ENCODE assay signal across 14 cellular contexts in genomic region chr7:45073031-45073842, GRCh38. TPM values are rescaled to one million over a fixed set of nuclear protein-coding genes. Genes with fewer than 3 reads are reported as not detected.
DNase-seq lines count a peak whose midpoint lies in the region; ATAC-seq, FAIRE-seq and TF ChIP-seq lines count a peak whose summit lies in the region.
"Had no signal": no experiment of that assay in that cellular context is flagged by ENCODE, and none has a peak within 500 bp of the region (broad histone marks: within the 10 kb centered on the region; RNA-seq: fewer than 3 reads in every experiment).

No MANE protein-coding gene starts in this region.

- DNase-seq in CD1c-positive myeloid dendritic cell (ENCODE audit: extremely low spot score) = peak; percentile 11
- DNase-seq in H9 = no peak
- DNase-seq in amniotic epithelial cell (ENCODE audit: low read depth) = peak; percentile 21
- DNase-seq in mesenteric fat pad (ENCODE audit: low spot score) = peak; percentile 79
- no peak for DNase-seq in stimulated activated CD4-positive, alpha-beta T cell treated with anti-CD3 and anti-CD28 coated beads, Interleukin-2, amount 100 ng/mL, for 24 hours
- DNase-seq in pancreas = no peak
- DNase-seq in dermis blood vessel endothelial cell = no peak
- DNase-seq: gastrocnemius medialis; NCI-H2227 treated with DMSO at 0.1 percent for 48 hours; ovary; RPMI8226; stimulated activated CD4-positive, alpha-beta T cell treated with anti-CD3 and anti-CD28 coated beads, Interleukin-4, amount 100 ng/mL, for 24 hours had no signal

- H3K27ac Mint-ChIP-seq in H9 = peak overlapping the region; percentile 22 to 91 (median 41); a peak in 5 of 7 replicates

- H2BK15ac ChIP-seq in H9 (ENCODE audit: low read depth, low read length) = no peak overlapping the region

- H3K23ac ChIP-seq in H9 (ENCODE audit: insufficient read length, low read depth, low read length) = no peak overlapping the region

- H4K91ac ChIP-seq in H9 (ENCODE audit: insufficient read length, low read depth, low read length) = no peak overlapping the region

- H4K5ac ChIP-seq in H9 (ENCODE audit: insufficient read length, low read depth, low read length) = no peak overlapping the region

- H3K4me3 Mint-ChIP-seq in H9 = no peak overlapping the region

- WGBS in H9 (ENCODE audit: extremely low coverage, insufficient read length, low lambda C conversion rate) = no CpG with 5 or more reads among the region's 19 CpGs
- 87 to 91% methylated on average over 17 to 19 of the region's 19 CpGs for WGBS in pancreas, 2 donors

- H3K4me1 ChIP-seq in H9 (ENCODE audit: insufficient read depth, low read length) = no peaks in the 10 kb centered on the region
- H3K4me1 ChIP-seq in pancreas = no peaks in the 10 kb centered on the region
- H3K4me1 ChIP-seq: gastrocnemius medialis had no signal

- H3K27ac ChIP-seq in H9 (ENCODE audit: insufficient read length, low read depth, low read length) (no peak overlapping the region), pancreas (no peak overlapping the region)
- H3K27ac ChIP-seq: gastrocnemius medialis, left lung, ovary had no signal

- no peak overlapping the region for H2BK20ac ChIP-seq in H9 (ENCODE audit: low read depth, low read length, poor library complexity, severe bottlenecking)

- H4K8ac ChIP-seq in H9 (replicated peaks; ENCODE audit: insufficient read length, low read depth, low read length) = no peak overlapping the region

- peaks cover 0 to 7% of the 10 kb centered on the region in 2 experiments; a peak in 1 of 4 replicates for H3K4me1 Mint-ChIP-seq in H9

- no peak overlapping the region for H2BK5ac ChIP-seq in H9 (ENCODE audit: insufficient read length, low read length)

- H3K27me3 Mint-ChIP-seq in H9 (ENCODE audit: low read depth) = no peaks in the 10 kb centered on the region

- TF ChIP-seq CTCF in H9 (conservative IDR thresholded peaks at IDR 0.05) = peak; percentile 17; the same call in 1 of the 3 replicates
- TF ChIP-seq CTCF in pancreas (IDR thresholded peaks at IDR 0.05) = no peak

- no peak overlapping the region for H3K9ac ChIP-seq in H9 (ENCODE audit: extremely low read depth, insufficient read length, low read length)

- no peak for FAIRE-seq in pancreas (lab: Jason Lieb, UNC)

- no peaks in the 10 kb centered on the region for H3K27me3 ChIP-seq in H9 (ENCODE audit: insufficient read depth, low read length)
- H3K27me3 ChIP-seq in pancreas = no peaks in the 10 kb centered on the region
- H3K27me3 ChIP-seq: gastrocnemius medialis, left lung, ovary had no signal

- no peak overlapping the region for H3K18ac ChIP-seq in H9 (ENCODE audit: insufficient read length, low read depth, low read length)

- H3K79me1 ChIP-seq in H9 (ENCODE audit: insufficient read depth, low read depth, low read length, poor library complexity, severe bottlenecking) = no peaks in the 10 kb centered on the region

- no peak for ATAC-seq in HG03196 (IDR thresholded peaks at IDR 0.05; ENCODE audit: unreplicated experiment)
- ATAC-seq in pancreas = no peak
- ATAC-seq: gastrocnemius medialis, left lung had no signal

- H2AFZ ChIP-seq in H9 (ENCODE audit: low read length) = no peak overlapping the region

- H3K79me2 ChIP-seq in H9 (ENCODE audit: insufficient read depth, low read length) = no peaks in the 10 kb centered on the region

- no peak overlapping the region for H2BK120ac ChIP-seq in H9 (ENCODE audit: low read depth, low read length, poor library complexity, severe bottlenecking)

- no peak overlapping the region for H3K4me2 ChIP-seq in H9 (ENCODE audit: insufficient read depth, insufficient read length, low read length)

- no peak overlapping the region for H2BK12ac ChIP-seq in H9 (ENCODE audit: insufficient read length, low read depth, low read length)

- no peak overlapping the region for H2AK5ac ChIP-seq in H9 (ENCODE audit: insufficient read length, low read length)

- H3K4ac ChIP-seq in H9 (ENCODE audit: low read depth, low read length) = no peak overlapping the region

- H3K9me3 Mint-ChIP-seq in H9 = no peaks in the 10 kb centered on the region; a peak in 1 of 5 replicates

- H3K9me3 ChIP-seq in H9 (ENCODE audit: control insufficient read depth, low read depth, low read length) (no peaks in the 10 kb centered on the region), pancreas (no peaks in the 10 kb centered on the region)
- H3K9me3 ChIP-seq: gastrocnemius medialis, left lung, ovary had no signal

- intact Hi-C loops in pancreas (cut with DNase I) = no loop called here

- no peak overlapping the region for H3T11ph ChIP-seq in H9 (ENCODE audit: low read length)

- H3K56ac ChIP-seq in H9 (ENCODE audit: insufficient read length, low read depth, low read length) = no peak overlapping the region

- no peak overlapping the region; the same call in 1 of the 2 replicates for H3K14ac ChIP-seq in H9 (ENCODE audit: insufficient read depth, low read length)

- H3K4me3 ChIP-seq in pancreas = no peak overlapping the region
- H3K4me3 ChIP-seq: gastrocnemius medialis, left lung, ovary had no signal

- H4K20me1 ChIP-seq in H9 (ENCODE audit: control insufficient read depth, insufficient read depth, insufficient read length) = no peaks in the 10 kb centered on the region

- H3K36me3 ChIP-seq in pancreas = peaks cover 0 to 40% (median 5%) of the 10 kb centered on the region in 3 donors
- H3K36me3 ChIP-seq: ovary had no signal

- no peaks in the 10 kb centered on the region for H3K23me2 ChIP-seq in H9 (ENCODE audit: insufficient read length, low read depth, low read length, poor library complexity, severe bottlenecking)

- H3K36me3 Mint-ChIP-seq in H9 (ENCODE audit: insufficient read depth in 1 of 3, low read depth in 3 of 3) = peaks cover 6 to 60% (median 29%) of the 10 kb centered on the region in 3 experiments; a peak in 6 of 7 replicates

RNA-seq across cellular contexts. Expression of gene NACAD, which starts 15.5 kb away (rescaled TPM):
- total RNA-seq in H9 (2021) (6.4 and 8.0 TPM in 2 replicates), mesenteric fat pad (6.2 TPM), pancreas (1 to 10 TPM in 4 of 6 donors, under 1 TPM in 2; 0.31 to 1.9 (median 1.2) TPM), dermis blood vessel endothelial cell (0.68 and 1.9 TPM in 2 replicates)
- 1 to 10 TPM; 1.0 to 3.5 TPM for polyA plus RNA-seq in pancreas

RNA-seq across cellular contexts. Expression of gene TBRG4, which starts 38.3 kb away (rescaled TPM):
- total RNA-seq in H9 (2021) (127 and 137 TPM in 2 replicates), mesenteric fat pad (49.8 TPM), pancreas (10 to 100 TPM; 15.6 to 36.2 (median 24.3) TPM), dermis blood vessel endothelial cell (55.1 and 78.6 TPM in 2 replicates)
- 10 to 100 TPM; 38.7 to 39.8 TPM for polyA plus RNA-seq in pancreas

Comparison
In these comparisons a context has a peak if more than half of its experiments do, and no peak if none do; other contexts are left out.
1. DNase-seq: peak in CD1c-positive myeloid dendritic cell (single experiment), amniotic epithelial cell (single experiment) and mesenteric fat pad (single experiment); none in H9 (single experiment), stimulated activated CD4-positive, alpha-beta T cell treated with anti-CD3 and anti-CD28 coated beads, Interleukin-2, amount 100 ng/mL, for 24 hours (0 of 2), pancreas (0 of 6) and dermis blood vessel endothelial cell (single experiment).